In genomic region chr11:59756496-59756840, GRCh38 we compare ENCODE assay signal across 8 cellular contexts. TPM values are rescaled to one million over a fixed set of nuclear protein-coding genes. Genes with fewer than 3 reads are reported as not detected.
DNase-seq lines count a peak whose midpoint lies in the region; ATAC-seq and TF ChIP-seq lines count a peak whose summit lies in the region.

No MANE protein-coding gene starts in this region.

- H3K4me3 ChIP-seq in HCT116 (replicated peaks in 1 of 2; ENCODE audit: low read depth in 1 of 2, low read length in 2 of 2) (peak overlapping the region; percentile 87 to 90), WI38 (ENCODE audit: low read depth, low read length) (peak overlapping the region; percentile 83), skeletal muscle satellite cell (ENCODE audit: low read length) (peak overlapping the region; percentile 97)

- no peak overlapping the region for H2AFZ ChIP-seq in HCT116 (ENCODE audit: low read depth, low read length, poor library complexity, severe bottlenecking)

- no peaks in the 10 kb centered on the region for H4K20me1 ChIP-seq in HCT116 (ENCODE audit: insufficient read depth)

- H3K9me3 ChIP-seq in HCT116 (ENCODE audit: control insufficient read depth in 1 of 2, insufficient read depth in 1 of 2, low read depth in 1 of 2, low read length in 2 of 2) (no peaks in the 10 kb centered on the region), skeletal muscle satellite cell (replicated peaks; ENCODE audit: low read length) (no peaks in the 10 kb centered on the region)

- H3K27ac ChIP-seq in HCT116 (ENCODE audit: low read depth, low read length) (peak overlapping the region; percentile 84; the same call in 1 of the 2 replicates), foreskin keratinocyte (no peak overlapping the region)

- TSS peak; percentile 49 for BruUV-seq in HCT116 (replicated peaks; lab: Mats Ljungman, UMichigan)

- TF ChIP-seq POLR2A in HCT116 (IDR thresholded peaks at IDR 0.05; ENCODE audit: borderline replicate concordance, extremely low read depth, insufficient read depth, insufficient read length): no peak

- POLR2A ChIA-PET in HCT116 (lab: Charles Lee): interaction anchor here (1.0 to 3.6 kb wide), 5 partner anchors 16 to 210 kb away, joined by 3 to 15 read pairs (median 4); partner anchors contain the start of gene PATL1

- DNase-seq in HCT116 (ENCODE audit: low read depth, low spot score): no peak
- DNase-seq in foreskin keratinocyte: peak; percentile 41 to 66
- DNase-seq in activated CD4-positive, alpha-beta T cell treated with anti-CD3 and anti-CD28 coated beads for 1 hour: no peak
- no peak for DNase-seq in HUDEP-2 (lab: John Stamatoyannopoulos, UW; ENCODE audit: unreplicated experiment in 76 of 76)
- no peak for DNase-seq in HK-2 (ENCODE audit: unreplicated experiment)

- H3K9ac ChIP-seq in HCT116 (ENCODE audit: low read length) (peak overlapping the region; percentile 69), skeletal muscle satellite cell (ENCODE audit: low read depth, low read length) (peak overlapping the region; percentile 91)

- ATAC-seq in HCT116 (no peak), foreskin keratinocyte (peak; percentile 58), HG02970 (IDR thresholded peaks at IDR 0.05; ENCODE audit: low FRiP score, unreplicated experiment) (no peak)

- no peaks in the 10 kb centered on the region for H3K27me3 ChIP-seq in HCT116 (ENCODE audit: insufficient read depth, low read length)
- H3K27me3 ChIP-seq in foreskin keratinocyte: no peaks in the 10 kb centered on the region
- H3K27me3 ChIP-seq in skeletal muscle satellite cell (ENCODE audit: control insufficient read depth, insufficient read depth, low read length): no peaks in the 10 kb centered on the region

- no peaks in the 10 kb centered on the region for H3K9me2 ChIP-seq in HCT116 (ENCODE audit: insufficient read depth)

- H3K4me2 ChIP-seq in HCT116 (ENCODE audit: low read length) (peak overlapping the region; percentile 96), skeletal muscle satellite cell (ENCODE audit: low read length) (peak overlapping the region; percentile 98)

- peaks cover 61% of the 10 kb centered on the region for H3K79me2 ChIP-seq in HCT116 (ENCODE audit: insufficient read depth, low read length)

- H3K36me3 ChIP-seq in HCT116 (ENCODE audit: control insufficient read depth in 1 of 2, insufficient read depth in 2 of 2, low read length in 2 of 2) (no peaks in the 10 kb centered on the region), skeletal muscle satellite cell (ENCODE audit: insufficient read depth, low read length) (peaks cover 7% of the 10 kb centered on the region)

- intact Hi-C loops in HCT116 (cut with micrococcal nuclease): loop anchor here (5.0 to 10.0 kb wide), 2 partner anchors 204 to 378 kb away; no protein-coding TSS in a partner anchor

- RAD21 ChIA-PET in HCT116 (lab: Charles Lee; ENCODE audit: low non-redundant PET in 1 of 2, low total read pairs in 2 of 2, uncharacterized antibody in 2 of 2, unreplicated experiment in 2 of 2): interaction anchor here in 1 of 2 experiments (0.9 kb wide), 1 partner anchor 54 kb away, joined by 4 read pairs; the partner anchor contains the start of gene MRPL16

- CTCF ChIA-PET in HCT116 (lab: Charles Lee): interaction anchor here (1.0 to 4.1 kb wide), 4 partner anchors 14 to 54 kb away, joined by 3 to 40 read pairs (median 4); partner anchors contain the start of gene MRPL16

- H3K4me1 ChIP-seq in HCT116 (ENCODE audit: control insufficient read depth in 1 of 2, insufficient read depth in 2 of 2, low read length in 2 of 2): peaks cover 9 to 30% of the 10 kb centered on the region in 2 experiments
- peaks cover 12% of the 10 kb centered on the region for H3K4me1 ChIP-seq in foreskin keratinocyte
- peaks cover 15% of the 10 kb centered on the region for H3K4me1 ChIP-seq in skeletal muscle satellite cell (ENCODE audit: control insufficient read depth, insufficient read depth, low read length)

- TF ChIP-seq CTCF in HCT116 (IDR thresholded peaks at IDR 0.05 in 2 of 3, conservative IDR thresholded peaks at IDR 0.05 in 1 of 3; ENCODE audit: borderline replicate concordance in 1 of 3, insufficient read depth in 1 of 3, low read depth in 2 of 3, low read length in 2 of 3) (no peak), WI38 (IDR thresholded peaks at IDR 0.05; ENCODE audit: low read depth, low read length) (no peak), foreskin keratinocyte (conservative IDR thresholded peaks at IDR 0.05) (no peak)

- no peak for TF ChIP-seq RAD21 in HCT116 (IDR thresholded peaks at IDR 0.05; ENCODE audit: low read depth)

TF ChIP-seq in HCT116, 20 proteins besides CTCF, POLR2A, EP300 and RAD21:
- TF ChIP-seq ZBTB33 (IDR thresholded peaks at IDR 0.05; ENCODE audit: extremely low read depth, insufficient replicate concordance, low read length) (no peak), SIN3A (IDR thresholded peaks at IDR 0.05; ENCODE audit: low read depth) (no peak), YY1 (IDR thresholded peaks at IDR 0.05; ENCODE audit: extremely low read depth, insufficient replicate concordance, low read depth, low read length) (no peak), ZFX (IDR thresholded peaks at IDR 0.05) (no peak), ZNF274 (IDR thresholded peaks at IDR 0.05; ENCODE audit: low read depth, low read length) (no peak), MAX (IDR thresholded peaks at IDR 0.05) (no peak), POLR2AphosphoS5 (IDR thresholded peaks at IDR 0.05; ENCODE audit: low read depth, low read length) (no peak), SP1 (IDR thresholded peaks at IDR 0.05; ENCODE audit: low read depth) (no peak), SRF (IDR thresholded peaks at IDR 0.05; ENCODE audit: low read depth) (no peak), CEBPB (IDR thresholded peaks at IDR 0.05; ENCODE audit: low read depth) (no peak), JUND (IDR thresholded peaks at IDR 0.05) (no peak), CBX3 (IDR thresholded peaks at IDR 0.05; ENCODE audit: low read depth) (no peak), EZH2 (IDR thresholded peaks at IDR 0.05) (no peak), TCF7L2 (IDR thresholded peaks at IDR 0.05; ENCODE audit: borderline replicate concordance, extremely low read depth, insufficient read depth, insufficient read length) (no peak)

RNA-seq across cellular contexts. Expression of gene STX3, which starts 1.3 kb away (rescaled TPM):
- total RNA-seq in HCT116 (2021; ENCODE audit: unreplicated experiment) (20.4 TPM), foreskin keratinocyte (27.9 and 28.9 TPM in 2 replicates)
- polyA plus RNA-seq in HCT116 (2012): 14.3 and 15.9 TPM in 2 replicates
- polyA plus RNA-seq in foreskin keratinocyte: 13.9 and 15.9 TPM in 2 replicates
- total RNA-seq in skeletal muscle satellite cell (2012; rRNA removed): 9.4 and 27.9 TPM in 2 replicates

RNA-seq across cellular contexts. Expression of gene OR10V1, which starts 42.8 kb away (rescaled TPM):
- total RNA-seq in HCT116 (2021; ENCODE audit: unreplicated experiment) (not detected), foreskin keratinocyte (not detected in 2 replicates)
- not detected in 2 replicates for polyA plus RNA-seq in HCT116 (2012)
- not detected in 2 replicates for polyA plus RNA-seq in foreskin keratinocyte
- not detected in 2 replicates for total RNA-seq in skeletal muscle satellite cell (2012; rRNA removed)

RNA-seq across cellular contexts. Expression of gene MRPL16, which starts 54.1 kb away (rescaled TPM):
- 61.0 TPM for total RNA-seq in HCT116 (2021; ENCODE audit: unreplicated experiment)
- polyA plus RNA-seq in HCT116 (2012): 37.7 and 50.6 TPM in 2 replicates
- total RNA-seq in foreskin keratinocyte: 64.8 and 74.5 TPM in 2 replicates
- 89.3 and 95.3 TPM in 2 replicates for polyA plus RNA-seq in foreskin keratinocyte
- 37.0 and 40.8 TPM in 2 replicates for total RNA-seq in skeletal muscle satellite cell (2012; rRNA removed)

Comparison
In these comparisons a context has a peak if more than half of its experiments do, and no peak if none do; other contexts are left out.
1. DNase-seq: peak in foreskin keratinocyte (2 of 2); none in HCT116 (single experiment), activated CD4-positive, alpha-beta T cell treated with anti-CD3 and anti-CD28 coated beads for 1 hour (single experiment), HUDEP-2 (0 of 76) and HK-2 (single experiment).
2. Peak in every context shown above with its lines, with median percentiles within 50 percentile points of each other: H3K4me3 ChIP-seq.